11 cellular contexts compared by ENCODE assay signal in the genomic region with DNA sequence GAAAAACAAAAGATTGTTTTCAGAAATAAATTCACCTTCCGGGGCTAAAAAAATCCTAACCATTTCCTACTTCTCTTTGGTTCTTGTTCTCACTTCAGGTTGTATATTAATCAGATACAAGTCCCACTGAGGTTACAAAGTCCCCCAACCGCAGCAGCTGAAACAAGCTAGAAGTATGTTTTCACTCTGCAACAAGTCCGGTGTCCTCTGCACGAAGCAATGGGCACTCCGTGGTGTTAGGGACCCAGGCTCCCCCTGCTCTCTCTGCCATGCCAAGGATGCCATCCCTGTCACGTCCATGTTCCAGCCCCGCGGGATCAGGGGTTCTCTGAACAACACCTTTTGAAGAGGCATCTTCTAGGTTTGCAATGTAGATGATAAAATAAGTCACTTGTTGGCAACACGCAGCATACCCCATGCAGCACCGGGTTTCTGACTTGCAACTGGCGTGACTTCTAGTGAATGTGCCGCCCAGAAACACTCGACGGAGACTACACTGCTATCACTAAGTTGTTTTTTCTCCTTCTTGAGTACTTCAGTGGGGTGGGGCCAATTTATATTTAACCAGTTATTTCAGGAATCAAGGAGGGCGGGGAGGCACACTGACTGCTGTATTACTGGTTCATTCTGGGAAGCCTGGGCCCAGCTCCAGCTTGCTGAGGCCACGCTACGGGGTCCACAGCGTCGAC. TPM values are rescaled to one million over a fixed set of nuclear protein-coding genes. Genes with fewer than 3 reads are reported as not detected.
DNase-seq lines count a peak whose midpoint lies in the region; ATAC-seq, FAIRE-seq and TF ChIP-seq lines count a peak whose summit lies in the region.
"Had no signal": no experiment of that assay in that cellular context is flagged by ENCODE, and none has a peak within 500 bp of the region (broad histone marks: within the 10 kb centered on the region; RNA-seq: fewer than 3 reads in every experiment).

No MANE protein-coding gene starts in this region.

- H3K27ac ChIP-seq in thoracic aorta: peak overlapping the region; percentile 60 to 81
- H3K27ac ChIP-seq: SK-N-MC had no signal

- no peaks in the 10 kb centered on the region for H3K9me3 ChIP-seq in thoracic aorta

- TF ChIP-seq CTCF in cardiac fibroblast (IDR thresholded peaks at IDR 0.05; ENCODE audit: low read depth, low read length) (no peak), thoracic aorta (IDR thresholded peaks at IDR 0.05) (no peak)

- no peak overlapping the region for H3K4me3 ChIP-seq in cardiac fibroblast (replicated peaks in 1 of 2; ENCODE audit: low read depth in 2 of 2, low read length in 2 of 2)
- peak overlapping the region; percentile 60 for H3K4me3 ChIP-seq in thoracic aorta
- H3K4me3 ChIP-seq: SK-N-MC had no signal

- H3K27me3 ChIP-seq in thoracic aorta (replicated peaks; ENCODE audit: insufficient read depth): no peaks in the 10 kb centered on the region

- peak; percentile 94 for FAIRE-seq in GM19239 (lab: Jason Lieb, UNC)

- peak; percentile 59 for ATAC-seq in left lobe of liver
- ATAC-seq in thoracic aorta (ENCODE audit: insufficient number of reproducible peaks, low FRiP score, low read depth): peak; percentile 62

- H3K4me1 ChIP-seq in thoracic aorta (ENCODE audit: control insufficient read depth in 1 of 2, low read depth in 2 of 2): peaks cover 16 to 39% of the 10 kb centered on the region in 2 donors

- peak; percentile 52 for DNase-seq in GM19239 (ENCODE audit: insufficient read length, low spot score)
- DNase-seq in cardiac fibroblast (ENCODE audit: low read depth in 2 of 2): peak; percentile 36 to 69
- DNase-seq in left lobe of liver (ENCODE audit: low spot score): no peak
- DNase-seq in thoracic aorta (ENCODE audit: low spot score): peak; percentile 47
- DNase-seq in OCI-M1 (lab: John Stamatoyannopoulos, UW): no peak
- no peak for DNase-seq in stimulated activated CD4-positive, alpha-beta T cell treated with anti-CD3 and anti-CD28 coated beads, Interleukin-4, amount 100 ng/mL, for 24 hours
- DNase-seq in A172 (ENCODE audit: low spot score): no peak
- no peak for DNase-seq in COLO829 (ENCODE audit: low spot score)
- DNase-seq: activated CD4-positive, alpha-beta memory T cell treated with anti-CD3 and anti-CD28 coated beads for 36 hours; activated naive CD8-positive, alpha-beta T cell treated with anti-CD3 and anti-CD28 coated beads, Interleukin-2, amount 10 ng/mL, durations not matched to agents 7 days and 5 days had no signal

- H3K36me3 ChIP-seq in thoracic aorta: no peaks in the 10 kb centered on the region

RNA-seq across cellular contexts. Expression of a gene that starts 25.4 kb away (rescaled TPM):
- total RNA-seq in left lobe of liver (30.9 TPM), thoracic aorta (100 to 1,000 TPM; 272 to 744 TPM)
- 639 and 900 TPM in 2 replicates for total RNA-seq in A172 (2014; rRNA removed; shearing (Covaris generic))

RNA-seq across cellular contexts. Expression of a gene that starts 35.0 kb away (rescaled TPM):
- total RNA-seq in left lobe of liver: not detected
- not detected for total RNA-seq in thoracic aorta
- total RNA-seq in A172 (2014; rRNA removed; shearing (Covaris generic)): not detected in 2 replicates
- total RNA-seq: activated CD4-positive, alpha-beta memory T cell treated with anti-CD3 and anti-CD28 coated beads for 36 hours; activated naive CD8-positive, alpha-beta T cell treated with anti-CD3 and anti-CD28 coated beads, Interleukin-2, amount 10 ng/mL, durations not matched to agents 7 days and 5 days had no signal

RNA-seq across cellular contexts. Expression of a gene that starts 48.5 kb away (rescaled TPM):
- total RNA-seq in left lobe of liver: 192 TPM
- total RNA-seq in thoracic aorta: 100 to 1,000 TPM; 240 to 252 TPM
- 171 and 199 TPM in 2 replicates for total RNA-seq in A172 (2014; rRNA removed; shearing (Covaris generic))

RNA-seq across cellular contexts. Expression of a gene that starts 50.3 kb away (rescaled TPM):
- total RNA-seq in left lobe of liver (67.4 TPM), thoracic aorta (10 to 100 TPM; 53.3 to 73.4 TPM)
- 48.4 and 50.9 TPM in 2 replicates for total RNA-seq in A172 (2014; rRNA removed; shearing (Covaris generic))

RNA-seq across cellular contexts. Expression of a gene that starts 53.1 kb away (rescaled TPM):
- total RNA-seq in left lobe of liver: 19.2 TPM
- total RNA-seq in thoracic aorta: 10 to 100 TPM; 27.1 to 32.5 TPM
- total RNA-seq in A172 (2014; rRNA removed; shearing (Covaris generic)): 27.0 and 29.9 TPM in 2 replicates

Comparison
In these comparisons a context has a peak if more than half of its experiments do, and no peak if none do; other contexts are left out.
1. DNase-seq: peak in GM19239 (single experiment), cardiac fibroblast (2 of 2) and thoracic aorta (single experiment); none in left lobe of liver (single experiment), OCI-M1 (single experiment), stimulated activated CD4-positive, alpha-beta T cell treated with anti-CD3 and anti-CD28 coated beads, Interleukin-4, amount 100 ng/mL, for 24 hours (single experiment), A172 (single experiment) and COLO829 (single experiment).